ENCODE assay signal across 32 cellular contexts in the genomic region with DNA sequence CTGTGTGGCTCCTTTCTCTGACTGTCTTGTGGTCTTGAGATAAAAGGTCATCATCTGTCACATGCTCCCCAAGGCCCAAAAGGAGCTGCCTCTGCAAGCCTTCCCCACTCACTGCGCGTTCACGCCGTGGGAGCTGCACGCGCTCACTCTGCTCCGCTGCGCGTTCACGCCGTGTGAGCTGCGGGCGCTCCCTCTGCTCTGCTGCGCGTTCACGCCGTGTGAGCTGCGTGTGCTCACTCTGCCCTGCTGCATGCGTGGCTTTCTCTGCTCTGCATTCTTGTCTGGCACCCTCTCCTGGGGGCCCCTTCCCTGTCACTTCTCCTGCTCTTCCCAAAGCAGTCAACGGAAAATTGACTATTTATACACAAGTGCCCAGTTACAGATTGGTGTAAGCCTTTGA.
"Had no signal": no experiment of that assay in that cellular context is flagged by ENCODE, and none has a peak within 500 bp of the region (broad histone marks: within the 10 kb centered on the region; RNA-seq: fewer than 3 reads in every experiment).

No MANE protein-coding gene starts in this region.

- H3K27me3 ChIP-seq: adrenal gland, body of pancreas, colonic mucosa, gastroesophageal sphincter had no signal

- DNase-seq: activated B cell treated with CpG ODN at 0.5 μM for 24 hours; activated CD4-positive, alpha-beta memory T cell treated with anti-CD3 and anti-CD28 coated beads, Interleukin-2, amount 10 ng/mL, durations not matched to agents 7 days and 5 days; activated CD4-positive, alpha-beta T cell treated with anti-CD3 and anti-CD28 coated beads, Interleukin-2, amount 10 ng/mL, durations not matched to agents 7 days and 5 days; activated CD4-positive, alpha-beta T cell treated with anti-CD3 and anti-CD28 coated beads, Interleukin-2, amount 50 U/mL, for 4 hours; activated effector memory CD4-positive, alpha-beta T cell treated with anti-CD3 and anti-CD28 coated beads, Interleukin-2, amount 50 U/mL, for 16 hours; activated naive CD4-positive, alpha-beta T cell treated with anti-CD3 and anti-CD28 coated beads for 36 hours; activated naive CD8-positive, alpha-beta T cell treated with anti-CD3 and anti-CD28 coated beads for 36 hours; activated naive CD8-positive, alpha-beta T cell treated with anti-CD3 and anti-CD28 coated beads, Interleukin-2, amount 50 U/mL, for 24 hours; activated T-cell treated with anti-CD3 and anti-CD28 coated beads, Interleukin-2, amount 50 U/mL, for 1 hour; activated T-cell treated with anti-CD3 and anti-CD28 coated beads, Interleukin-2, amount 50 U/mL, for 48 hours; adrenal gland; amygdala; aorta; body of pancreas; caudate nucleus; colonic mucosa; effector CD8-positive, alpha-beta T cell; esophagus squamous epithelium; foreskin melanocyte; T-helper 1 cell; T-helper 17 cell; T1000; WERI-Rb-1 had no signal

- H3K4me3 Mint-ChIP-seq: activated B cell treated with CpG ODN at 0.5 μM for 24 hours; activated CD4-positive, alpha-beta memory T cell treated with anti-CD3 and anti-CD28 coated beads, Interleukin-2, amount 10 ng/mL, durations not matched to agents 7 days and 5 days; activated CD4-positive, alpha-beta T cell treated with anti-CD3 and anti-CD28 coated beads, Interleukin-2, amount 10 ng/mL, durations not matched to agents 7 days and 5 days; activated naive CD4-positive, alpha-beta T cell treated with anti-CD3 and anti-CD28 coated beads for 36 hours; activated naive CD4-positive, alpha-beta T cell treated with anti-CD3 and anti-CD28 coated beads, Interleukin-2, amount 50 U/mL, for 24 hours; activated naive CD8-positive, alpha-beta T cell treated with anti-CD3 and anti-CD28 coated beads for 36 hours; activated naive CD8-positive, alpha-beta T cell treated with anti-CD3 and anti-CD28 coated beads, Interleukin-2, amount 50 U/mL, for 24 hours; activated T-helper 1 cell treated with anti-CD3 and anti-CD28 coated beads, Interleukin-12 subunit alpha, Interleukin-12 subunit beta, Interleukin-2, Interleukin-4 antibody, amounts not matched to agents 30 ng/mL and 10 ng/mL and 1 ng/mL, durations not matched to agents 14 hours and 24 hours and 36 hours; T-helper 17 cell; T-helper 2 cell treated with Interferon-gamma antibody and Interleukin-4, amounts not matched to agents 5 μg/mL and 100 μg/mL, for 36 hours had no signal

- H3K9me3 ChIP-seq: adrenal gland, body of pancreas, colonic mucosa, esophagus squamous epithelium, gastroesophageal sphincter had no signal

- H3K27ac ChIP-seq: adrenal gland, body of pancreas, colonic mucosa, epithelial cell of prostate, esophagus squamous epithelium, gastroesophageal sphincter, WERI-Rb-1 had no signal

- H3K9me3 Mint-ChIP-seq: activated B cell treated with CpG ODN at 0.5 μM for 24 hours; activated CD4-positive, alpha-beta memory T cell treated with anti-CD3 and anti-CD28 coated beads, Interleukin-2, amount 10 ng/mL, durations not matched to agents 7 days and 5 days; activated CD4-positive, alpha-beta T cell treated with anti-CD3 and anti-CD28 coated beads, Interleukin-2, amount 10 ng/mL, durations not matched to agents 7 days and 5 days; activated naive CD4-positive, alpha-beta T cell treated with anti-CD3 and anti-CD28 coated beads for 36 hours; activated naive CD4-positive, alpha-beta T cell treated with anti-CD3 and anti-CD28 coated beads, Interleukin-2, amount 50 U/mL, for 24 hours; activated naive CD8-positive, alpha-beta T cell treated with anti-CD3 and anti-CD28 coated beads for 36 hours; activated naive CD8-positive, alpha-beta T cell treated with anti-CD3 and anti-CD28 coated beads, Interleukin-2, amount 50 U/mL, for 24 hours; activated T-helper 1 cell treated with anti-CD3 and anti-CD28 coated beads, Interleukin-12 subunit alpha, Interleukin-12 subunit beta, Interleukin-2, Interleukin-4 antibody, amounts not matched to agents 30 ng/mL and 10 ng/mL and 1 ng/mL, durations not matched to agents 14 hours and 24 hours and 36 hours; activated T-helper 2 cell treated with anti-CD3 and anti-CD28 coated beads, Interferon-gamma antibody, Interleukin-2, Interleukin-4, amounts not matched to agents 10 μg/mL and 5 μg/mL and 100 μg/mL, durations not matched to agents 14 hours and 24 hours and 36 hours; T-helper 2 cell treated with Interferon-gamma antibody and Interleukin-4, amounts not matched to agents 5 μg/mL and 100 μg/mL, for 36 hours had no signal

- H3K36me3 Mint-ChIP-seq: activated naive CD4-positive, alpha-beta T cell treated with anti-CD3 and anti-CD28 coated beads, Interleukin-2, amount 50 U/mL, for 24 hours; activated naive CD8-positive, alpha-beta T cell treated with anti-CD3 and anti-CD28 coated beads for 36 hours had no signal

- ATAC-seq: activated CD4-positive, CD25-positive, alpha-beta regulatory T cell treated with anti-CD3 and anti-CD28 coated beads, Interleukin-2, amount 50 U/mL, for 24 hours; activated naive CD8-positive, alpha-beta T cell treated with anti-CD3 and anti-CD28 coated beads, Interleukin-2, amount 50 U/mL, for 24 hours; body of pancreas; gastroesophageal sphincter; T-helper 17 cell had no signal

- FAIRE-seq: endometrium, endothelial cell of umbilical vein had no signal

- H3K4me3 ChIP-seq: adrenal gland, body of pancreas, colonic mucosa, esophagus squamous epithelium, gastroesophageal sphincter had no signal

- H3K4me1 ChIP-seq: adrenal gland, body of pancreas, colonic mucosa, gastroesophageal sphincter had no signal

- H3K36me3 ChIP-seq: adrenal gland, colonic mucosa, esophagus squamous epithelium, gastroesophageal sphincter, WERI-Rb-1 had no signal

- H3K4me1 Mint-ChIP-seq: activated B cell treated with CpG ODN at 0.5 μM for 24 hours; activated CD4-positive, alpha-beta memory T cell treated with anti-CD3 and anti-CD28 coated beads, Interleukin-2, amount 10 ng/mL, durations not matched to agents 7 days and 5 days; activated CD4-positive, alpha-beta T cell treated with anti-CD3 and anti-CD28 coated beads, Interleukin-2, amount 10 ng/mL, durations not matched to agents 7 days and 5 days; activated naive CD4-positive, alpha-beta T cell treated with anti-CD3 and anti-CD28 coated beads, Interleukin-2, amount 50 U/mL, for 24 hours; activated naive CD8-positive, alpha-beta T cell treated with anti-CD3 and anti-CD28 coated beads for 36 hours; activated naive CD8-positive, alpha-beta T cell treated with anti-CD3 and anti-CD28 coated beads, Interleukin-2, amount 50 U/mL, for 24 hours had no signal

- H3K27ac Mint-ChIP-seq: activated B cell treated with CpG ODN at 0.5 μM for 24 hours; activated CD4-positive, alpha-beta memory T cell treated with anti-CD3 and anti-CD28 coated beads, Interleukin-2, amount 10 ng/mL, durations not matched to agents 7 days and 5 days; activated CD4-positive, alpha-beta T cell treated with anti-CD3 and anti-CD28 coated beads, Interleukin-2, amount 10 ng/mL, durations not matched to agents 7 days and 5 days; activated naive CD4-positive, alpha-beta T cell treated with anti-CD3 and anti-CD28 coated beads for 36 hours; activated naive CD4-positive, alpha-beta T cell treated with anti-CD3 and anti-CD28 coated beads, Interleukin-2, amount 50 U/mL, for 24 hours; activated naive CD8-positive, alpha-beta T cell treated with anti-CD3 and anti-CD28 coated beads for 36 hours; activated naive CD8-positive, alpha-beta T cell treated with anti-CD3 and anti-CD28 coated beads, Interleukin-2, amount 50 U/mL, for 24 hours; activated T-helper 1 cell treated with anti-CD3 and anti-CD28 coated beads, Interleukin-12 subunit alpha, Interleukin-12 subunit beta, Interleukin-2, Interleukin-4 antibody, amounts not matched to agents 30 ng/mL and 10 ng/mL and 1 ng/mL, durations not matched to agents 14 hours and 24 hours and 36 hours; activated T-helper 2 cell treated with anti-CD3 and anti-CD28 coated beads, Interferon-gamma antibody, Interleukin-2, Interleukin-4, amounts not matched to agents 10 μg/mL and 5 μg/mL and 100 μg/mL, durations not matched to agents 14 hours and 24 hours and 36 hours; T-helper 17 cell; T-helper 2 cell treated with Interferon-gamma antibody and Interleukin-4, amounts not matched to agents 5 μg/mL and 100 μg/mL, for 36 hours had no signal
